Comparison of ENCODE assay signal across 17 cellular contexts in genomic region chr10:131834152-131834810, GRCh38.
"Had no signal": no experiment of that assay in that cellular context is flagged by ENCODE, and none has a peak within 500 bp of the region (broad histone marks: within the 10 kb centered on the region; RNA-seq: fewer than 3 reads in every experiment).

No MANE protein-coding gene starts in this region.

- DNase-seq: activated CD4-positive, alpha-beta memory T cell treated with anti-CD3 and anti-CD28 coated beads, Interleukin-2, amount 10 ng/mL, durations not matched to agents 7 days and 5 days; activated CD4-positive, alpha-beta T cell treated with anti-CD3 and anti-CD28 coated beads for 48 hours; activated effector memory CD4-positive, alpha-beta T cell treated with anti-CD3 and anti-CD28 coated beads, Interleukin-2, amount 50 U/mL, for 16 hours; activated naive CD4-positive, alpha-beta T cell treated with anti-CD3 and anti-CD28 coated beads, Interleukin-2, amount 50 U/mL, for 16 hours; brain microvascular endothelial cell; central memory CD4-positive, alpha-beta T cell; effector memory CD4-positive, alpha-beta T cell; foreskin keratinocyte; stimulated activated CD4-positive, alpha-beta T cell treated with anti-CD3 and anti-CD28 coated beads, Interleukin-4, amount 100 ng/mL, for 1 hour; stimulated activated naive CD4-positive, alpha-beta T cell; thyroid gland had no signal

- H3K36me3 ChIP-seq: ascending aorta, brain microvascular endothelial cell, ovary, thyroid gland had no signal

- H3K4me3 ChIP-seq: ascending aorta, ovary, thyroid gland had no signal

- H3K9me3 Mint-ChIP-seq: activated CD4-positive, alpha-beta memory T cell treated with anti-CD3 and anti-CD28 coated beads, Interleukin-2, amount 10 ng/mL, durations not matched to agents 7 days and 5 days had no signal

- H3K4me3 Mint-ChIP-seq: activated CD4-positive, alpha-beta memory T cell treated with anti-CD3 and anti-CD28 coated beads, Interleukin-2, amount 10 ng/mL, durations not matched to agents 7 days and 5 days; naive thymus-derived CD8-positive, alpha-beta T cell; T-helper 1 cell treated with Interleukin-12 subunit alpha and Interleukin-12 subunit beta and Interleukin-4 antibody, amounts not matched to agents 30 μg/mL and 1 μg/mL, for 36 hours had no signal

- H3K36me3 Mint-ChIP-seq: naive thymus-derived CD8-positive, alpha-beta T cell had no signal

- H3K4me1 ChIP-seq: ascending aorta, foreskin keratinocyte, thyroid gland had no signal

- FAIRE-seq: colon, keratinocyte had no signal

- H3K27me3 Mint-ChIP-seq: activated CD4-positive, alpha-beta memory T cell treated with anti-CD3 and anti-CD28 coated beads, Interleukin-2, amount 10 ng/mL, durations not matched to agents 7 days and 5 days had no signal

- H3K27me3 ChIP-seq: ascending aorta, brain microvascular endothelial cell, foreskin keratinocyte, ovary, thyroid gland had no signal

- H3K4me1 Mint-ChIP-seq: activated CD4-positive, alpha-beta memory T cell treated with anti-CD3 and anti-CD28 coated beads, Interleukin-2, amount 10 ng/mL, durations not matched to agents 7 days and 5 days; naive thymus-derived CD8-positive, alpha-beta T cell had no signal

- H3K9me3 ChIP-seq: ascending aorta, thyroid gland had no signal

- H3K27ac ChIP-seq: ascending aorta, brain microvascular endothelial cell, foreskin keratinocyte, ovary, thyroid gland had no signal

- ATAC-seq: foreskin keratinocyte; naive thymus-derived CD8-positive, alpha-beta T cell had no signal

- H3K27ac Mint-ChIP-seq: activated CD4-positive, alpha-beta memory T cell treated with anti-CD3 and anti-CD28 coated beads, Interleukin-2, amount 10 ng/mL, durations not matched to agents 7 days and 5 days; naive thymus-derived CD8-positive, alpha-beta T cell; T-helper 1 cell treated with Interleukin-12 subunit alpha and Interleukin-12 subunit beta and Interleukin-4 antibody, amounts not matched to agents 30 μg/mL and 1 μg/mL, for 36 hours had no signal
